1 cellular context compared by ENCODE assay signal in the genomic region with DNA sequence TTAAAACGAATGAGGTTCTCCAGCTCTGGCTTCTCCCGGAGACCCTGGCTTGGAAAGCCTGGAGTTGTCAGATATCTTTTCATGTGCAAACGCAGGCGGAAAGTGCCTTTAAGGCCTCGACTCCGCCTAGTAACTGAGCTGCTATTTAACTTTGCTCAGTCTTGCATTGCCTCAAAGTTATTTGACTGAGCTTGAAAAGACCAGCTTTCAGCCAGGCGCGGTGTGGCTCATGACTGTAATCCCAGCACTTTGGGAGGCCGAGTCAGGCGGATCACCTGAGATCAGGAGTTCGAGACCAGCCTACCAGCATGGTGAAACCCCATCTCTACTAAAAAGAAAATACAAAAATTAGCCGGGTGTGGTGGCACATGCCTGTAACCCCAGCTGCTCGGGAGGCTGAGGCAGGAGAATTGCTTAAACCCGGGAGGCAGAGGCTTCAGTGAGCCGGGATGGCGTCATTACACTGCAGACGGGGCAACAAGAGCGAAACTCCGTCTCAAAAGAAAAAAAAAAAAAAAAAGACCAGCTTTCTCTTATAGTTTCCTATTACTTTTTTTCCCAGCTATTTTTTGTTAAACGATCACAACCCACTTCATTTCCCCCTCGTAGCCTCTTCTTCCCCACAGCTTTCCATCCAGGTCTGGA.
TF ChIP-seq lines count a peak whose summit lies in the region.

No MANE protein-coding gene starts in this region.

TF ChIP-seq in WTC11, 78 proteins besides CTCF, POLR2A, EP300 and RAD21 (continued from another document):
- TF ChIP-seq ARID4B (CRISPR knock-in tag; IDR thresholded peaks at IDR 0.05; ENCODE audit: borderline replicate concordance), result no peak
